Comparison of ENCODE assay signal across 10 cellular contexts in genomic region chr11:14413307-14414072, GRCh38. TPM values are rescaled to one million over a fixed set of nuclear protein-coding genes. Genes with fewer than 3 reads are reported as not detected.
A peak's percentile ranks its signal among the peaks of the same experiment; 100 is the strongest.
DNase-seq lines count a peak whose midpoint lies in the region; ATAC-seq and TF ChIP-seq lines count a peak whose summit lies in the region.
"Had no signal": no experiment of that assay in that cellular context is flagged by ENCODE, and none has a peak within 500 bp of the region (broad histone marks: within the 10 kb centered on the region; RNA-seq: fewer than 3 reads in every experiment).

No MANE protein-coding gene starts in this region.

- no peaks in the 10 kb centered on the region for H3K9me3 ChIP-seq in naive thymus-derived CD4-positive, alpha-beta T cell (ENCODE audit: control insufficient read depth in 2 of 3, low read length in 3 of 3)
- H3K9me3 ChIP-seq: neutrophil had no signal

- intact Hi-C loops in naive thymus-derived CD4-positive, alpha-beta T cell (cut with micrococcal nuclease), result loop anchor here in 1 of 2 donors (2.0 kb wide), 2 partner anchors 33 to 55 kb away; partner anchors contain the start of gene RRAS2

- peaks cover 0 to 6% (median 0%) of the 10 kb centered on the region in 5 donors for H3K36me3 Mint-ChIP-seq in naive thymus-derived CD4-positive, alpha-beta T cell

- H3K9me3 Mint-ChIP-seq in naive thymus-derived CD4-positive, alpha-beta T cell, result no peaks in the 10 kb centered on the region
- H3K9me3 Mint-ChIP-seq: IgD-negative memory B cell had no signal

- TF ChIP-seq CTCF in 22Rv1 (IDR thresholded peaks at IDR 0.05) (peak; percentile 8; the same call in 1 of the 2 replicates), HFF-Myc (IDR thresholded peaks at IDR 0.05; ENCODE audit: low read depth, low read length, missing control alignments) (peak; percentile 29)

- peaks cover 12 to 69% (median 25%) of the 10 kb centered on the region in 7 donors for H3K4me1 Mint-ChIP-seq in naive thymus-derived CD4-positive, alpha-beta T cell

- H3K27ac Mint-ChIP-seq in naive thymus-derived CD4-positive, alpha-beta T cell, result peak overlapping the region in 2 of 9 donors; percentile 39 to 87
- H3K27ac Mint-ChIP-seq: IgD-negative memory B cell had no signal

- no peaks in the 10 kb centered on the region for H3K36me3 ChIP-seq in naive thymus-derived CD4-positive, alpha-beta T cell (ENCODE audit: control insufficient read depth in 2 of 3, insufficient read depth in 3 of 3, low read length in 3 of 3)
- H3K36me3 ChIP-seq: neutrophil had no signal

- POLR2A ChIA-PET in naive thymus-derived CD4-positive, alpha-beta T cell (lab: Charles Lee), result no interaction called here

- DNase-seq in HFF-Myc (ENCODE audit: extremely low read depth, low read depth) (no peak), astrocyte of the hippocampus (ENCODE audit: low read depth, low spot score) (peak; percentile 88), islet precursor cell (peak; percentile 81), NCI-H1092 (lab: John Stamatoyannopoulos, UW) (no peak), A172 (ENCODE audit: low spot score) (no peak)
- DNase-seq in naive thymus-derived CD4-positive, alpha-beta T cell, result no peak

- H3K4me1 ChIP-seq in naive thymus-derived CD4-positive, alpha-beta T cell (ENCODE audit: control insufficient read depth in 2 of 2, insufficient read depth in 2 of 2, low read length in 2 of 2), result peaks cover 12 to 30% of the 10 kb centered on the region in 2 donors

- no peak overlapping the region for H3K4me3 ChIP-seq in HFF-Myc (replicated peaks; ENCODE audit: low read depth, low read length)
- H3K4me3 ChIP-seq in naive thymus-derived CD4-positive, alpha-beta T cell (ENCODE audit: low read length), result no peak overlapping the region

- no peaks in the 10 kb centered on the region for H3K27me3 ChIP-seq in naive thymus-derived CD4-positive, alpha-beta T cell (ENCODE audit: control insufficient read depth in 2 of 2, insufficient read depth in 2 of 2, low read length in 2 of 2)
- H3K27me3 ChIP-seq: neutrophil had no signal

- no peak overlapping the region for H3K4me3 Mint-ChIP-seq in naive thymus-derived CD4-positive, alpha-beta T cell
- H3K4me3 Mint-ChIP-seq: IgD-negative memory B cell had no signal

- no peak overlapping the region for H3K27ac ChIP-seq in 22Rv1
- no peak overlapping the region for H3K27ac ChIP-seq in naive thymus-derived CD4-positive, alpha-beta T cell (ENCODE audit: low read depth, low read length)
- H3K27ac ChIP-seq: neutrophil had no signal

- ATAC-seq in HG03460 (IDR thresholded peaks at IDR 0.05; ENCODE audit: unreplicated experiment), result no peak
- ATAC-seq in naive thymus-derived CD4-positive, alpha-beta T cell, result no peak

- H3K27me3 Mint-ChIP-seq in naive thymus-derived CD4-positive, alpha-beta T cell, result no peaks in the 10 kb centered on the region

- CTCF ChIA-PET in naive thymus-derived CD4-positive, alpha-beta T cell (lab: Charles Lee), result no interaction called here

RNA-seq across cellular contexts. Expression of gene RRAS2, which starts 54.5 kb away (rescaled TPM):
- 117 and 138 TPM in 2 replicates for total RNA-seq in A172 (2014; rRNA removed; shearing (Covaris generic))
- total RNA-seq in naive thymus-derived CD4-positive, alpha-beta T cell, result 10 to 100 TPM; 12.6 to 55.3 (median 22.2) TPM
- polyA plus RNA-seq in naive thymus-derived CD4-positive, alpha-beta T cell, result 1 to 10 TPM; 6.0 to 8.3 TPM

Comparison
In these comparisons a context has a peak if more than half of its experiments do, and no peak if none do; other contexts are left out.
1. DNase-seq: peak in astrocyte of the hippocampus (single experiment) and islet precursor cell (single experiment); none in HFF-Myc (single experiment), NCI-H1092 (single experiment), A172 (single experiment) and naive thymus-derived CD4-positive, alpha-beta T cell (0 of 9).